ENCODE assay signal across 26 cellular contexts in genomic region chr1:240487493-240487892, GRCh38.
"Had no signal": no experiment of that assay in that cellular context is flagged by ENCODE, and none has a peak within 500 bp of the region (broad histone marks: within the 10 kb centered on the region; RNA-seq: fewer than 3 reads in every experiment).

No MANE protein-coding gene starts in this region.

- H3K4me1 ChIP-seq: breast epithelium, esophagus muscularis mucosa, pancreas, prostate gland, uterus had no signal

- H3K9me3 ChIP-seq: breast epithelium, esophagus muscularis mucosa, pancreas, prostate gland, uterus had no signal

- H3K36me3 ChIP-seq: breast epithelium, esophagus muscularis mucosa, pancreas, prostate gland, uterus, WERI-Rb-1 had no signal

- H3K27me3 ChIP-seq: breast epithelium, esophagus muscularis mucosa, pancreas, uterus had no signal

- DNase-seq: activated CD4-positive, alpha-beta T cell treated with anti-CD3 and anti-CD28 coated beads for 1 hour; activated CD4-positive, alpha-beta T cell treated with anti-CD3 and anti-CD28 coated beads, Interleukin-2, amount 10 ng/mL, durations not matched to agents 7 days and 5 days; activated CD8-positive, alpha-beta T cell treated with anti-CD3 and anti-CD28 coated beads for 36 hours; activated naive CD8-positive, alpha-beta T cell treated with anti-CD3 and anti-CD28 coated beads, Interleukin-2, amount 50 U/mL, for 24 hours; activated T-cell treated with anti-CD3 and anti-CD28 coated beads, Interleukin-2, amount 50 U/mL, for 48 hours; amygdala; central memory CD4-positive, alpha-beta T cell; foreskin melanocyte; glutamatergic neuron; left cardiac atrium; mammary epithelial cell; midbrain; naive thymus-derived CD4-positive, alpha-beta T cell; pancreas; retina; small intestine; stimulated activated CD4-positive, alpha-beta T cell treated with anti-CD3 and anti-CD28 coated beads, Interleukin-4, amount 100 ng/mL, for 24 hours; T-helper 17 cell; T1000; uterus; WERI-Rb-1 had no signal

- H3K4me3 ChIP-seq: breast epithelium, esophagus muscularis mucosa, pancreas, prostate gland, uterus had no signal

- H3K27ac ChIP-seq: breast epithelium, esophagus muscularis mucosa, pancreas, prostate gland, uterus, WERI-Rb-1 had no signal

- ATAC-seq: activated CD8-positive, alpha-beta T cell treated with anti-CD3 and anti-CD28 coated beads for 36 hours; activated naive CD8-positive, alpha-beta T cell treated with anti-CD3 and anti-CD28 coated beads, Interleukin-2, amount 50 U/mL, for 24 hours; left cardiac atrium; naive thymus-derived CD4-positive, alpha-beta T cell; pancreas; sciatic nerve; stimulated activated effector memory CD8-positive, alpha-beta T cell treated with anti-CD3 and anti-CD28 coated beads, Interleukin-12 subunit alpha, Interleukin-12 subunit beta, amount 100 ng/mL, for 72 hours; T-helper 17 cell had no signal
